8 cellular contexts compared by ENCODE assay signal in the genomic region with DNA sequence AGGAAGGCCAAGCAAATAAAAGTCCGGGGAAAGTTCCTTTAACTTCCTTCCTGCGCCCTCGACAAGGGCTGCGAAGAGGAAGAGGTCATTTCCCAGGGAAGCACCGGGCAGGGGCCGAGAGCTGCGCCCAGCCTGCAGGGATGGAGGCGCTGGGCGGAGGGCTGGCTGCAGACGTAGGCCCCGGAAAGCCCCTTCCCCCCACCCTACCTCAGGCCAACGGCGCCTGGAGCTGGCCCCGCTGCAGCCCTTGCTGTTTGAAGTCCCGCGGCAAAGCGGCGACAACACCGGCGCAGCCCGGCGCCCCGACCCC.
A peak's percentile ranks its signal among the peaks of the same experiment; 100 is the strongest.
DNase-seq lines count a peak whose midpoint lies in the region; ATAC-seq, FAIRE-seq and TF ChIP-seq lines count a peak whose summit lies in the region.

No MANE protein-coding gene starts in this region.

- intact Hi-C loops in K562 (cut with micrococcal nuclease) = loop anchor here (2.0 to 5.0 kb wide), 4 partner anchors 26 to 58 kb away; a partner anchor contains a TSS

- no peaks in the 10 kb centered on the region for H3K9me3 Mint-ChIP-seq in activated naive CD4-positive, alpha-beta T cell treated with anti-CD3 and anti-CD28 coated beads, Interleukin-2, amount 50 U/mL, for 24 hours
- H3K9me3 Mint-ChIP-seq in stimulated activated naive CD8-positive, alpha-beta T cell treated with anti-CD3 and anti-CD28 coated beads, Interleukin-15, amount 100 ng/mL, for 72 hours = no peaks in the 10 kb centered on the region

- peak overlapping the region; percentile 70 for H3K4me3 ChIP-seq in K562

- peak overlapping the region; percentile 98 for H3K27ac Mint-ChIP-seq in activated naive CD4-positive, alpha-beta T cell treated with anti-CD3 and anti-CD28 coated beads, Interleukin-2, amount 50 U/mL, for 24 hours
- H3K27ac Mint-ChIP-seq in stimulated activated naive CD8-positive, alpha-beta T cell treated with anti-CD3 and anti-CD28 coated beads, Interleukin-15, amount 100 ng/mL, for 72 hours = peak overlapping the region; percentile 97 to 98

- TF ChIP-seq EP300 in K562 (IDR thresholded peaks at IDR 0.05; ENCODE audit: low read length) = no peak

- TF ChIP-seq RAD21 in K562 (CRISPR knock-in tag; conservative IDR thresholded peaks at IDR 0.05 in 1 of 2, IDR thresholded peaks at IDR 0.05 in 1 of 2) = no peak

- no peaks in the 10 kb centered on the region for H3K36me3 Mint-ChIP-seq in activated naive CD4-positive, alpha-beta T cell treated with anti-CD3 and anti-CD28 coated beads, Interleukin-2, amount 50 U/mL, for 24 hours

- no peak for DNase-seq in activated naive CD4-positive, alpha-beta T cell treated with anti-CD3 and anti-CD28 coated beads, Interleukin-2, amount 50 U/mL, for 16 hours
- DNase-seq in K562 (ENCODE audit: extremely low read depth in 1 of 4, low spot score in 3 of 4) = peak in 1 of 4 experiments; percentile 38
- peak; percentile 55 for DNase-seq in kidney tubule cell (ENCODE audit: low spot score)
- no peak for DNase-seq in stimulated activated naive CD8-positive, alpha-beta T cell treated with anti-CD3 and anti-CD28 coated beads, Interleukin-15, amount 100 ng/mL, for 72 hours
- DNase-seq in HuH-7.5 (ENCODE audit: low spot score) = no peak

- peak overlapping the region; percentile 97 for H3K4me3 Mint-ChIP-seq in activated naive CD4-positive, alpha-beta T cell treated with anti-CD3 and anti-CD28 coated beads, Interleukin-2, amount 50 U/mL, for 24 hours
- peak overlapping the region; percentile 78 to 93 for H3K4me3 Mint-ChIP-seq in stimulated activated naive CD8-positive, alpha-beta T cell treated with anti-CD3 and anti-CD28 coated beads, Interleukin-15, amount 100 ng/mL, for 72 hours

- BruUV-seq in K562 (replicated peaks; lab: Mats Ljungman, UMichigan) = no TSS peak

- H3K27me3 ChIP-seq in K562 (ENCODE audit: control insufficient read depth in 2 of 2, insufficient read depth in 2 of 2, low read length in 2 of 2) = no peaks in the 10 kb centered on the region

- peak overlapping the region; percentile 90 for H3K4me2 ChIP-seq in K562 (ENCODE audit: insufficient read depth, low read length)

- H3K9me3 ChIP-seq in KOPT-K1 (ENCODE audit: insufficient read depth, low read length, poor library complexity, severe bottlenecking) (no peaks in the 10 kb centered on the region), K562 (replicated peaks; ENCODE audit: control insufficient read depth, insufficient read depth, low read depth, low read length) (no peaks in the 10 kb centered on the region)

- peaks cover 63% of the 10 kb centered on the region for H3K79me2 ChIP-seq in K562 (ENCODE audit: control insufficient read depth, insufficient read depth, low read length)

- H2AFZ ChIP-seq in K562 (ENCODE audit: low read depth, low read length) = peak overlapping the region; percentile 84

- POLR2A ChIA-PET in K562 (lab: Yijun Ruan, JAX) = interaction anchor here (1.1 to 6.5 kb wide), 9 partner anchors 8 to 92 kb away, joined by 3 to 41 read pairs (median 6); a partner anchor contains a TSS

- FAIRE-seq in K562 (lab: Jason Lieb, UNC) = no peak

- ATAC-seq in K562 (peak; percentile 36), GM21529 (IDR thresholded peaks at IDR 0.05; ENCODE audit: unreplicated experiment) (no peak)
- ATAC-seq in stimulated activated naive CD8-positive, alpha-beta T cell treated with anti-CD3 and anti-CD28 coated beads, Interleukin-15, amount 100 ng/mL, for 72 hours = no peak

- no peaks in the 10 kb centered on the region for H3K36me3 ChIP-seq in KOPT-K1 (ENCODE audit: insufficient read depth, low read length)
- H3K36me3 ChIP-seq in K562 (ENCODE audit: control insufficient read depth, insufficient read depth, low read length) = peaks cover 4% of the 10 kb centered on the region; the same call in 1 of the 3 replicates

- CTCF ChIA-PET in K562 (lab: Yijun Ruan, JAX; ENCODE audit: low intra/inter-chr PET ratio) = no interaction called here

- peak overlapping the region; percentile 92 to 94 for H3K9ac ChIP-seq in K562 (ENCODE audit: insufficient read depth in 1 of 2, low read depth in 2 of 2, low read length in 2 of 2)

- H3K9me1 ChIP-seq in K562 (ENCODE audit: control insufficient read depth, insufficient read depth, low read length) = no peaks in the 10 kb centered on the region

- no peak for TF ChIP-seq CTCF in K562 (IDR thresholded peaks at IDR 0.05 in 2 of 3, conservative IDR thresholded peaks at IDR 0.05 in 1 of 3; ENCODE audit: insufficient read depth in 2 of 3, low read depth in 1 of 3, low read length in 3 of 3)

- H3K4me1 ChIP-seq in K562 (replicated peaks in 1 of 2; ENCODE audit: control insufficient read depth in 2 of 2, insufficient read depth in 2 of 2, low read length in 2 of 2) = peaks cover 43 to 49% of the 10 kb centered on the region in 2 experiments

- H3K27me3 Mint-ChIP-seq in activated naive CD4-positive, alpha-beta T cell treated with anti-CD3 and anti-CD28 coated beads, Interleukin-2, amount 50 U/mL, for 24 hours = no peaks in the 10 kb centered on the region
- no peaks in the 10 kb centered on the region for H3K27me3 Mint-ChIP-seq in stimulated activated naive CD8-positive, alpha-beta T cell treated with anti-CD3 and anti-CD28 coated beads, Interleukin-15, amount 100 ng/mL, for 72 hours

- peaks cover 69% of the 10 kb centered on the region for H3K4me1 Mint-ChIP-seq in activated naive CD4-positive, alpha-beta T cell treated with anti-CD3 and anti-CD28 coated beads, Interleukin-2, amount 50 U/mL, for 24 hours
- peaks cover 67% of the 10 kb centered on the region for H3K4me1 Mint-ChIP-seq in stimulated activated naive CD8-positive, alpha-beta T cell treated with anti-CD3 and anti-CD28 coated beads, Interleukin-15, amount 100 ng/mL, for 72 hours

- H3K27ac ChIP-seq in KOPT-K1 (ENCODE audit: low read depth, low read length, poor library complexity, severe bottlenecking) = peak overlapping the region; percentile 93
- H3K27ac ChIP-seq in K562 (ENCODE audit: extremely low read depth, low read depth, low read length) = peak overlapping the region; percentile 97

- WGBS in K562 (ENCODE audit: insufficient coverage, low coverage, missing lambda C conversion rate) = 0% methylated on average over 7 of the region's 23 CpGs

- in situ Hi-C loops in K562 (cut with MboI) = no loop called here

- no peak for TF ChIP-seq POLR2A in K562 (conservative IDR thresholded peaks at IDR 0.05)

- H4K20me1 ChIP-seq in K562 (replicated peaks; ENCODE audit: control insufficient read depth, insufficient read depth, low read length) = no peaks in the 10 kb centered on the region; the same call in 1 of the 2 replicates

TF ChIP-seq in K562, 482 proteins besides CTCF, POLR2A, EP300 and RAD21:
- TF ChIP-seq, protein P1, sequence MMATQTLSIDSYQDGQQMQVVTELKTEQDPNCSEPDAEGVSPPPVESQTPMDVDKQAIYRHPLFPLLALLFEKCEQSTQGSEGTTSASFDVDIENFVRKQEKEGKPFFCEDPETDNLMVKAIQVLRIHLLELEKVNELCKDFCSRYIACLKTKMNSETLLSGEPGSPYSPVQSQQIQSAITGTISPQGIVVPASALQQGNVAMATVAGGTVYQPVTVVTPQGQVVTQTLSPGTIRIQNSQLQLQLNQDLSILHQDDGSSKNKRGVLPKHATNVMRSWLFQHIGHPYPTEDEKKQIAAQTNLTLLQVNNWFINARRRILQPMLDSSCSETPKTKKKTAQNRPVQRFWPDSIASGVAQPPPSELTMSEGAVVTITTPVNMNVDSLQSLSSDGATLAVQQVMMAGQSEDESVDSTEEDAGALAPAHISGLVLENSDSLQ (IDR thresholded peaks at IDR 0.05) = no peak
- TF ChIP-seq ZZZ3 (IDR thresholded peaks at IDR 0.05) = no peak
- TF ChIP-seq SPI1 (IDR thresholded peaks at IDR 0.05; ENCODE audit: borderline replicate concordance, low read depth, low read length) = peak; percentile 29; the same call in 1 of the 2 replicates
- TF ChIP-seq ZBTB7A (IDR thresholded peaks at IDR 0.05; ENCODE audit: borderline replicate concordance, control insufficient read depth, low read depth, low read length) = peak; percentile 49; the same call in 1 of the 2 replicates
- TF ChIP-seq RBFOX2 (IDR thresholded peaks at IDR 0.05; ENCODE audit: low read depth, low read length) = peak; percentile 65
- 0 out of 2 replicates have a peak, but pooled peaks have one; percentile 2 for TF ChIP-seq CREM (IDR thresholded peaks at IDR 0.05; ENCODE audit: low read depth)
